ENCODE assay signal across 1 cellular context in the genomic region with DNA sequence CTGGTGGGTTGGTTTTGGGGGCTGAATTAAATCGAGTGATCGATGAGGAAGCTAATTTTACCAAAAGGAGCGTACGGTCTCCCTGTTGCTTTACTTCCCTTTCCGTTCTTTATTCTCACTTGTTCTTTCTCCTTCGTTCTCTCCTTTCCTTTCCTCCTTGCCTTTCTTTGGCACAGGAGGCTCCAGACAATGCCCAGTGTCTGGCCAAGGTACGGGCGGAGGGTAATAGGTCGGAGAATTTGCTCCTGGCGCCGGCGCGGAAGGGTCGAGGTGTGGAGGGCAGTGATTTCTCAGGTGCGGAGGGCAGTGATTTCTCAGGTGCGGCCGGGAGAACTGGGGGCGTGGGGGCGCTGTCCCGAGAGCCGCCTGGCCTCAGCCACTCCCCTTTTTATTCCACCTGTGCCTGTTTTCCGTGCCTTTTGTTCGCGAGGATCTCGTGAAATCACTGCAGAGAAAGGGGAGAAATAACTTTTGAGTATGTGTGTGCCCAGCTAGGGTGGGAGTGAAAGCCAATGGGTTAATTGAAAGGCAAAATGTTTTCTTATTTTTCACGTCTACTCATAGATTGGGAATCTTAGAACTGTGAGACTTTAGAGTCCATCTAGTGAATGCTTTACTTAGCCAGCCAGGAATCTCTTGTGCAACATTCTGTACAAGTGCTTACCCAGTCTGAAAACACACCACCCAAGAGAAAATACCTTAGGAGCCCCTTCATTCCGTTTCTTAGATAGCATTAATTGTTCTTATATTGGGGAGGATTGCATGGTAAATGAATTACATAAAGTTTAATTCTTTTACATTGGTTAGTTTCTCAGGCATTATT.
TF ChIP-seq lines count a peak whose summit lies in the region.

No MANE protein-coding gene starts in this region.

TF ChIP-seq in K562, 482 proteins besides CTCF, POLR2A, EP300 and RAD21:
- TF ChIP-seq C11orf30 (IDR thresholded peaks at IDR 0.05; ENCODE audit: low read depth) (no peak), IRF2 (CRISPR knock-in tag; IDR thresholded peaks at IDR 0.05) (no peak), FOXJ2 (tag; IDR thresholded peaks at IDR 0.05) (no peak), ZNF3 (CRISPR knock-in tag; IDR thresholded peaks at IDR 0.05) (no peak), CEBPB (tag; IDR thresholded peaks at IDR 0.05) (peak; percentile 68), CEBPG (CRISPR knock-in tag; IDR thresholded peaks at IDR 0.05) (0 out of 2 replicates have a peak, but pooled peaks have one; percentile 31), CEBPG (tag; conservative IDR thresholded peaks at IDR 0.05 in 1 of 2, IDR thresholded peaks at IDR 0.05 in 1 of 2) (peak in 1 of 2 experiments; percentile 57; a peak in 2 of 4 replicates), ZNF239 (CRISPR knock-in tag; IDR thresholded peaks at IDR 0.05) (no peak), XRCC4 (IDR thresholded peaks at IDR 0.05; ENCODE audit: extremely low read depth, insufficient read depth, insufficient read length) (no peak), ZNF780A (CRISPR knock-in tag; IDR thresholded peaks at IDR 0.05) (no peak), HDAC1 (IDR thresholded peaks at IDR 0.05) (peak in 1 of 2 experiments; percentile 78; a peak in 2 of 4 replicates), ARHGAP35 (IDR thresholded peaks at IDR 0.05; ENCODE audit: partially characterized antibody) (no peak), TRIM24 (IDR thresholded peaks at IDR 0.05) (no peak), CXXC5 (CRISPR knock-in tag; IDR thresholded peaks at IDR 0.05) (peak; percentile 34; the same call in 1 of the 2 replicates), ARID4B (CRISPR knock-in tag; IDR thresholded peaks at IDR 0.05) (no peak), ZZZ3 (IDR thresholded peaks at IDR 0.05) (no peak), ZNF263 (CRISPR knock-in tag; IDR thresholded peaks at IDR 0.05; ENCODE audit: borderline replicate concordance) (no peak), CBFA2T3 (IDR thresholded peaks at IDR 0.05) (peak; percentile 12; the same call in 1 of the 2 replicates), NUFIP1 (IDR thresholded peaks at IDR 0.05; ENCODE audit: partially characterized antibody) (no peak), KDM4B (IDR thresholded peaks at IDR 0.05; ENCODE audit: borderline replicate concordance in 2 of 2, low read depth in 1 of 2) (no peak), KDM1A (IDR thresholded peaks at IDR 0.05) (peak; percentile 98), HDAC2 (IDR thresholded peaks at IDR 0.05) (peak; percentile 66), ZEB2 (IDR thresholded peaks at IDR 0.05) (peak; percentile 91), HMG20B (CRISPR knock-in tag; IDR thresholded peaks at IDR 0.05) (0 out of 2 replicates have a peak, but pooled peaks have one; percentile 57), PRPF4 (IDR thresholded peaks at IDR 0.05; ENCODE audit: insufficient read depth, low read depth, low read length, poor library complexity, severe bottlenecking) (no peak), MAX (CRISPR knock-in tag; IDR thresholded peaks at IDR 0.05) (no peak), PHF21A (IDR thresholded peaks at IDR 0.05; ENCODE audit: borderline replicate concordance, low read depth) (peak; percentile 99), ZNF644 (tag; IDR thresholded peaks at IDR 0.05; ENCODE audit: low read depth) (no peak), HDGF (IDR thresholded peaks at IDR 0.05) (no peak), CTBP1 (IDR thresholded peaks at IDR 0.05; ENCODE audit: borderline replicate concordance) (peak; percentile 59), RCOR1 (IDR thresholded peaks at IDR 0.05; ENCODE audit: borderline replicate concordance in 1 of 2, low read depth in 2 of 2, low read length in 2 of 2) (peak in 1 of 2 experiments; percentile 58; a peak in 2 of 4 replicates), ZNF212 (CRISPR knock-in tag; IDR thresholded peaks at IDR 0.05) (no peak), ZNF75A (CRISPR knock-in tag; IDR thresholded peaks at IDR 0.05) (no peak), BMI1 (IDR thresholded peaks at IDR 0.05; ENCODE audit: low read length) (peak; percentile 27; the same call in 1 of the 2 replicates)
- TF ChIP-seq, protein P1, sequence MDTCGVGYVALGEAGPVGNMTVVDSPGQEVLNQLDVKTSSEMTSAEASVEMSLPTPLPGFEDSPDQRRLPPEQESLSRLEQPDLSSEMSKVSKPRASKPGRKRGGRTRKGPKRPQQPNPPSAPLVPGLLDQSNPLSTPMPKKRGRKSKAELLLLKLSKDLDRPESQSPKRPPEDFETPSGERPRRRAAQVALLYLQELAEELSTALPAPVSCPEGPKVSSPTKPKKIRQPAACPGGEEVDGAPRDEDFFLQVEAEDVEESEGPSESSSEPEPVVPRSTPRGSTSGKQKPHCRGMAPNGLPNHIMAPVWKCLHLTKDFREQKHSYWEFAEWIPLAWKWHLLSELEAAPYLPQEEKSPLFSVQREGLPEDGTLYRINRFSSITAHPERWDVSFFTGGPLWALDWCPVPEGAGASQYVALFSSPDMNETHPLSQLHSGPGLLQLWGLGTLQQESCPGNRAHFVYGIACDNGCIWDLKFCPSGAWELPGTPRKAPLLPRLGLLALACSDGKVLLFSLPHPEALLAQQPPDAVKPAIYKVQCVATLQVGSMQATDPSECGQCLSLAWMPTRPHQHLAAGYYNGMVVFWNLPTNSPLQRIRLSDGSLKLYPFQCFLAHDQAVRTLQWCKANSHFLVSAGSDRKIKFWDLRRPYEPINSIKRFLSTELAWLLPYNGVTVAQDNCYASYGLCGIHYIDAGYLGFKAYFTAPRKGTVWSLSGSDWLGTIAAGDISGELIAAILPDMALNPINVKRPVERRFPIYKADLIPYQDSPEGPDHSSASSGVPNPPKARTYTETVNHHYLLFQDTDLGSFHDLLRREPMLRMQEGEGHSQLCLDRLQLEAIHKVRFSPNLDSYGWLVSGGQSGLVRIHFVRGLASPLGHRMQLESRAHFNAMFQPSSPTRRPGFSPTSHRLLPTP (IDR thresholded peaks at IDR 0.05; ENCODE audit: borderline replicate concordance, extremely low read depth, insufficient read length) = no peak
- TF ChIP-seq, protein P2, sequence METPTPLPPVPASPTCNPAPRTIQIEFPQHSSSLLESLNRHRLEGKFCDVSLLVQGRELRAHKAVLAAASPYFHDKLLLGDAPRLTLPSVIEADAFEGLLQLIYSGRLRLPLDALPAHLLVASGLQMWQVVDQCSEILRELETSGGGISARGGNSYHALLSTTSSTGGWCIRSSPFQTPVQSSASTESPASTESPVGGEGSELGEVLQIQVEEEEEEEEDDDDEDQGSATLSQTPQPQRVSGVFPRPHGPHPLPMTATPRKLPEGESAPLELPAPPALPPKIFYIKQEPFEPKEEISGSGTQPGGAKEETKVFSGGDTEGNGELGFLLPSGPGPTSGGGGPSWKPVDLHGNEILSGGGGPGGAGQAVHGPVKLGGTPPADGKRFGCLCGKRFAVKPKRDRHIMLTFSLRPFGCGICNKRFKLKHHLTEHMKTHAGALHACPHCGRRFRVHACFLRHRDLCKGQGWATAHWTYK (CRISPR knock-in tag; IDR thresholded peaks at IDR 0.05) = no peak
- TF ChIP-seq, protein P3, sequence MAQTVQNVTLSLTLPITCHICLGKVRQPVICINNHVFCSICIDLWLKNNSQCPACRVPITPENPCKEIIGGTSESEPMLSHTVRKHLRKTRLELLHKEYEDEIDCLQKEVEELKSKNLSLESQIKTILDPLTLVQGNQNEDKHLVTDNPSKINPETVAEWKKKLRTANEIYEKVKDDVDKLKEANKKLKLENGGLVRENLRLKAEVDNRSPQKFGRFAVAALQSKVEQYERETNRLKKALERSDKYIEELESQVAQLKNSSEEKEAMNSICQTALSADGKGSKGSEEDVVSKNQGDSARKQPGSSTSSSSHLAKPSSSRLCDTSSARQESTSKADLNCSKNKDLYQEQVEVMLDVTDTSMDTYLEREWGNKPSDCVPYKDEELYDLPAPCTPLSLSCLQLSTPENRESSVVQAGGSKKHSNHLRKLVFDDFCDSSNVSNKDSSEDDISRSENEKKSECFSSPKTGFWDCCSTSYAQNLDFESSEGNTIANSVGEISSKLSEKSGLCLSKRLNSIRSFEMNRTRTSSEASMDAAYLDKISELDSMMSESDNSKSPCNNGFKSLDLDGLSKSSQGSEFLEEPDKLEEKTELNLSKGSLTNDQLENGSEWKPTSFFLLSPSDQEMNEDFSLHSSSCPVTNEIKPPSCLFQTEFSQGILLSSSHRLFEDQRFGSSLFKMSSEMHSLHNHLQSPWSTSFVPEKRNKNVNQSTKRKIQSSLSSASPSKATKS (CRISPR knock-in tag; IDR thresholded peaks at IDR 0.05) = no peak
